ENCODE assay signal across 16 cellular contexts in the genomic region with DNA sequence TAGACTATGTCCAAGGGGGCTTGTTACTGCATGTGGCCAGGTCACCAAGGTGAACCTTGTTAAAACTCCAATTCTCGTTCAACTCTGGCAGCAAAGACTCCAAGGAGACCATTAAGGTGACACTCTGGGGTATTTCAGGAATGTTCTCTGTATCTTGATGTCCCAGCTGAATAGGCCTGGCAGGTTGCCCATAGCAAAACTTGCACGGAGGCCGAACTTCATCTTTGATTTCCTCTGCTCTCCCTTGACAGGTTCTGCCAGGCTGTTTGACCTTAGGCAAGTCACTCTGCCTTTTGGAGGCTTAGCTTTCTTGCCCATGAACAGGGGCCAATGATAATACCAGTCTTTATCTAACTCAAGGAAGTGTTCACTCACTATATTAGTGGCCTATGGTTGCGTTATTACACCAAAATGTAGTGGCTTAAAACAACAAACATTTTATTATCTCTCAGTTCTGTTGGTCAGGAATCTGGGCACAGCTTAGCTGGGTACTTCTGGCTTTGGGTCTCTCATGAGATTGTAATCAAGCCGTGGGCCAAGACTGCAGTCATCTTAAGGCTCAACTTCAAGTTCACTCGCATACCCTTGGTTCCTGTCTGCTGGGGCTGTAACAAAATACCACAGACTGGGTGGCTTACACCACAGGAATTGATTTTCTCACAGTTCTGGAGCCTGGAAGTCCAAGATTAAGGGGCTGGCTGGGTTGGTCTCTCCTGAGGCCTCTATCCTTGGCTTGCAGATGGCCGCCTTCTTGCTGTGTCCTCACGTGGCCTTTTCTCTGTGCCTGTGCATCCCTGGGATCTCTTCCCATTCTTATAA.
A peak's percentile ranks its signal among the peaks of the same experiment; 100 is the strongest.
DNase-seq lines count a peak whose midpoint lies in the region; ATAC-seq and TF ChIP-seq lines count a peak whose summit lies in the region.
"Had no signal": no experiment of that assay in that cellular context is flagged by ENCODE, and none has a peak within 500 bp of the region (broad histone marks: within the 10 kb centered on the region; RNA-seq: fewer than 3 reads in every experiment).

No MANE protein-coding gene starts in this region.

- peaks cover 7% of the 10 kb centered on the region for H3K9me3 ChIP-seq in WERI-Rb-1 (ENCODE audit: severe bottlenecking)
- H3K9me3 ChIP-seq in effector memory CD4-positive, alpha-beta T cell (ENCODE audit: control insufficient read depth, low read length): no peaks in the 10 kb centered on the region
- H3K9me3 ChIP-seq in PC-3 (ENCODE audit: low read length): no peaks in the 10 kb centered on the region
- H3K9me3 ChIP-seq: esophagus squamous epithelium, right atrium auricular region had no signal

- no peak overlapping the region for H3K4me3 ChIP-seq in WERI-Rb-1 (ENCODE audit: low read depth, low read length)
- H3K4me3 ChIP-seq in effector memory CD4-positive, alpha-beta T cell (ENCODE audit: insufficient read depth, low read depth, low read length, poor library complexity, severe bottlenecking): no peak overlapping the region
- H3K4me3 ChIP-seq in PC-3 (ENCODE audit: low read length): no peak overlapping the region
- H3K4me3 ChIP-seq: esophagus squamous epithelium, right atrium auricular region had no signal

- H3K27me3 ChIP-seq in WERI-Rb-1 (ENCODE audit: insufficient read depth, low read depth, severe bottlenecking) (no peaks in the 10 kb centered on the region), PC-3 (ENCODE audit: low read length) (peaks cover 6% of the 10 kb centered on the region)
- no peaks in the 10 kb centered on the region for H3K27me3 ChIP-seq in effector memory CD4-positive, alpha-beta T cell (replicated peaks; ENCODE audit: control insufficient read depth, insufficient read depth, low read length, poor library complexity, severe bottlenecking)
- H3K27me3 ChIP-seq: right atrium auricular region had no signal

- POLR2A ChIA-PET in PC-3 (lab: Charles Lee; ENCODE audit: unreplicated experiment): no interaction called here

- DNase-seq in stimulated activated CD4-positive, alpha-beta T cell treated with anti-CD3 and anti-CD28 coated beads, Interleukin-15, amount 100 ng/mL, for 24 hours: peak; percentile 20
- no peak for DNase-seq in stimulated activated CD4-positive, alpha-beta T cell treated with anti-CD3 and anti-CD28 coated beads, Interleukin-4, amount 100 ng/mL, for 24 hours
- DNase-seq in WERI-Rb-1: peak; percentile 20
- DNase-seq in effector memory CD4-positive, alpha-beta T cell: no peak
- DNase-seq in MV-4-11 (lab: John Stamatoyannopoulos, UW): no peak
- no peak for DNase-seq in PC-3
- DNase-seq: activated B cell treated with CpG ODN at 0.5 μM for 24 hours, amniotic stem cell, caudate nucleus, esophagus squamous epithelium, NCI-H2029, NCI-H510A, occipital lobe, SHP77 had no signal

- TF ChIP-seq CTCF in WERI-Rb-1 (IDR thresholded peaks at IDR 0.05; ENCODE audit: low read depth, low read length) (no peak), PC-3 (conservative IDR thresholded peaks at IDR 0.05; ENCODE audit: low read depth, low read length) (no peak)

- CTCF ChIA-PET in PC-3 (lab: Charles Lee): no interaction called here

- ATAC-seq in GM21786 (IDR thresholded peaks at IDR 0.05; ENCODE audit: unreplicated experiment): no peak
- ATAC-seq in PC-3: no peak

- H2AFZ ChIP-seq in PC-3 (ENCODE audit: low read length): no peak overlapping the region

- H3F3A ChIP-seq in PC-3 (ENCODE audit: low read length, unreplicated experiment): no peaks in the 10 kb centered on the region

- no peaks in the 10 kb centered on the region for H3K9me2 ChIP-seq in PC-3 (replicated peaks; ENCODE audit: low read length)

- H3K9ac ChIP-seq in PC-3 (ENCODE audit: low read length): no peak overlapping the region

- H3K27ac ChIP-seq in WERI-Rb-1 (no peak overlapping the region), PC-3 (ENCODE audit: low read length) (no peak overlapping the region)
- H3K27ac ChIP-seq in effector memory CD4-positive, alpha-beta T cell (ENCODE audit: insufficient read depth, low read length, poor library complexity, severe bottlenecking): peak overlapping the region; percentile 84
- H3K27ac ChIP-seq: esophagus squamous epithelium, right atrium auricular region had no signal

- intact Hi-C loops in PC-3 (cut with micrococcal nuclease): no loop called here

- H4K20me1 ChIP-seq in PC-3 (ENCODE audit: low read length): no peaks in the 10 kb centered on the region

- no peak overlapping the region for H3K4me2 ChIP-seq in PC-3 (ENCODE audit: low read length)

- H3K36me3 ChIP-seq in WERI-Rb-1 (no peaks in the 10 kb centered on the region), PC-3 (ENCODE audit: low read depth, low read length) (no peaks in the 10 kb centered on the region)
- no peaks in the 10 kb centered on the region for H3K36me3 ChIP-seq in effector memory CD4-positive, alpha-beta T cell (ENCODE audit: control insufficient read depth, insufficient read depth, low read length)
- H3K36me3 ChIP-seq: esophagus squamous epithelium, right atrium auricular region had no signal

- no peaks in the 10 kb centered on the region for H3K79me2 ChIP-seq in PC-3 (ENCODE audit: low read length)

- no TSS peak for BruUV-seq in PC-3 (replicated peaks; lab: Mats Ljungman, UMichigan)

- peaks cover 48% of the 10 kb centered on the region for H3K4me1 ChIP-seq in effector memory CD4-positive, alpha-beta T cell (ENCODE audit: control insufficient read depth, insufficient read depth, low read length, poor library complexity, severe bottlenecking)
- no peaks in the 10 kb centered on the region for H3K4me1 ChIP-seq in PC-3 (ENCODE audit: insufficient read depth, low read length)
- H3K4me1 ChIP-seq: right atrium auricular region had no signal

Comparison
In these comparisons a context has a peak if more than half of its experiments do, and no peak if none do; other contexts are left out.
1. DNase-seq: peak in stimulated activated CD4-positive, alpha-beta T cell treated with anti-CD3 and anti-CD28 coated beads, Interleukin-15, amount 100 ng/mL, for 24 hours (single experiment) and WERI-Rb-1 (single experiment); none in stimulated activated CD4-positive, alpha-beta T cell treated with anti-CD3 and anti-CD28 coated beads, Interleukin-4, amount 100 ng/mL, for 24 hours (single experiment), effector memory CD4-positive, alpha-beta T cell (0 of 3), MV-4-11 (single experiment) and PC-3 (single experiment).